Comparison of ENCODE assay signal across 8 cellular contexts in genomic region chr17:2030779-2031163, GRCh38. TPM values are rescaled to one million over a fixed set of nuclear protein-coding genes. Genes with fewer than 3 reads are reported as not detected.
A peak's percentile ranks its signal among the peaks of the same experiment; 100 is the strongest.
DNase-seq lines count a peak whose midpoint lies in the region; ATAC-seq, FAIRE-seq and TF ChIP-seq lines count a peak whose summit lies in the region.

No MANE protein-coding gene starts in this region.

- H3K79me2 ChIP-seq in K562 (ENCODE audit: control insufficient read depth, insufficient read depth, low read length) = peaks cover 16% of the 10 kb centered on the region

- peaks cover 23% of the 10 kb centered on the region for H3K4me1 Mint-ChIP-seq in memory B cell

- H3K27ac Mint-ChIP-seq in memory B cell = peak overlapping the region; percentile 87

- ATAC-seq in K562 (no peak), memory B cell (ENCODE audit: low read depth) (peak; percentile 1), HG03095 (IDR thresholded peaks at IDR 0.05; ENCODE audit: unreplicated experiment) (no peak), GM18907 (IDR thresholded peaks at IDR 0.05; ENCODE audit: unreplicated experiment) (no peak)

- H3K9me3 Mint-ChIP-seq in memory B cell = no peaks in the 10 kb centered on the region

- FAIRE-seq in K562 (lab: Jason Lieb, UNC) = peak; percentile 99

- peak overlapping the region; percentile 71 to 84; a peak in 3 of 4 replicates for H3K9ac ChIP-seq in K562 (ENCODE audit: insufficient read depth in 1 of 2, low read depth in 2 of 2, low read length in 2 of 2)

- TF ChIP-seq RAD21 in K562 (CRISPR knock-in tag; conservative IDR thresholded peaks at IDR 0.05 in 1 of 2, IDR thresholded peaks at IDR 0.05 in 1 of 2) = peak; percentile 46 to 69

- TSS peak; percentile 75 for BruUV-seq in K562 (replicated peaks; lab: Mats Ljungman, UMichigan)

- TF ChIP-seq CTCF in HL-60 (IDR thresholded peaks at IDR 0.05; ENCODE audit: insufficient read depth, low read length) (peak; percentile 25), K562 (IDR thresholded peaks at IDR 0.05 in 2 of 3, conservative IDR thresholded peaks at IDR 0.05 in 1 of 3; ENCODE audit: insufficient read depth in 2 of 3, low read depth in 1 of 3, low read length in 3 of 3) (peak; percentile 61 to 77 (median 66); a peak in 5 of 6 replicates), tibial nerve (IDR thresholded peaks at IDR 0.05) (peak in 2 of 5 experiments; percentile 27 to 34)

- peaks cover 8 to 26% of the 10 kb centered on the region in 2 experiments; a peak in 4 of 5 replicates for H3K4me1 ChIP-seq in K562 (replicated peaks in 1 of 2; ENCODE audit: control insufficient read depth in 2 of 2, insufficient read depth in 2 of 2, low read length in 2 of 2)
- peaks cover 0 to 53% (median 16%) of the 10 kb centered on the region in 4 donors for H3K4me1 ChIP-seq in tibial nerve

- 0 out of 2 replicates have a peak, but pooled peaks cover 2% of the 10 kb centered on the region for H4K20me1 ChIP-seq in K562 (replicated peaks; ENCODE audit: control insufficient read depth, insufficient read depth, low read length)

- DNase-seq in GM04504 (ENCODE audit: low read depth) = peak; percentile 81
- no peak for DNase-seq in HL-60 (ENCODE audit: low read depth in 1 of 2, low spot score in 1 of 2)
- peak in 3 of 4 experiments; percentile 64 to 88 (median 64) for DNase-seq in K562 (ENCODE audit: extremely low read depth in 1 of 4, low spot score in 3 of 4)
- DNase-seq in memory B cell (ENCODE audit: low spot score in 2 of 2) = no peak
- DNase-seq in tibial nerve (ENCODE audit: low spot score in 2 of 2) = no peak
- no peak for DNase-seq in NCI-H1436 treated with DMSO at 0.1 percent for 48 hours (lab: John Stamatoyannopoulos, UW)

- H3K36me3 ChIP-seq in K562 (ENCODE audit: control insufficient read depth, insufficient read depth, low read length) (peaks cover 8% of the 10 kb centered on the region; the same call in 1 of the 3 replicates), tibial nerve (peaks cover 0 to 22% (median 0%) of the 10 kb centered on the region in 3 donors)

- no peaks in the 10 kb centered on the region for H3K9me1 ChIP-seq in K562 (ENCODE audit: control insufficient read depth, insufficient read depth, low read length)

- 8% methylated on average over 10 of the region's 10 CpGs for WGBS in K562 (ENCODE audit: insufficient coverage, low coverage, missing lambda C conversion rate)
- WGBS in tibial nerve, 2 donors = 17 to 23% methylated on average over 7 to 8 of the region's 10 CpGs

- TF ChIP-seq POLR2A in K562 (conservative IDR thresholded peaks at IDR 0.05) (no peak), tibial nerve (IDR thresholded peaks at IDR 0.05) (no peak)

- TF ChIP-seq EP300 in K562 (IDR thresholded peaks at IDR 0.05; ENCODE audit: low read length) (no peak), tibial nerve (IDR thresholded peaks at IDR 0.05) (no peak)

- peak overlapping the region; percentile 97 for H3K4me3 ChIP-seq in HL-60 (replicated peaks; ENCODE audit: insufficient read depth, low read length)
- H3K4me3 ChIP-seq in K562 = peak overlapping the region; percentile 85
- peak overlapping the region; percentile 70 to 99 (median 93) for H3K4me3 ChIP-seq in tibial nerve

- peaks cover 4% of the 10 kb centered on the region for H3K27me3 ChIP-seq in HL-60 (ENCODE audit: insufficient read depth, poor library complexity, severe bottlenecking)
- H3K27me3 ChIP-seq in K562 (ENCODE audit: control insufficient read depth in 2 of 2, insufficient read depth in 2 of 2, low read length in 2 of 2) = peaks cover 0 to 6% of the 10 kb centered on the region in 2 experiments; a peak in 1 of 5 replicates
- peaks cover 0 to 26% of the 10 kb centered on the region in 2 donors for H3K27me3 ChIP-seq in tibial nerve

- POLR2A ChIA-PET in K562 (lab: Yijun Ruan, JAX) = interaction anchor here (1.1 kb wide), 1 partner anchor 214 kb away, joined by 3 read pairs; no protein-coding TSS in a partner anchor

- H3K27ac ChIP-seq in HL-60 (replicated peaks) (no peak overlapping the region), K562 (ENCODE audit: extremely low read depth, low read depth, low read length) (peak overlapping the region; percentile 62; the same call in 2 of the 3 replicates), tibial nerve (peak overlapping the region in 1 of 4 donors; percentile 78)

- peaks cover 2% of the 10 kb centered on the region for H3K36me3 Mint-ChIP-seq in memory B cell

- intact Hi-C loops in K562 (cut with micrococcal nuclease) = loop anchor here (2.0 to 5.0 kb wide), 2 partner anchors 122 to 313 kb away; no protein-coding TSS in a partner anchor

- H3K4me3 Mint-ChIP-seq in memory B cell = peak overlapping the region; percentile 95

- H3K4me2 ChIP-seq in K562 (ENCODE audit: insufficient read depth, low read length) = peak overlapping the region; percentile 98

- in situ Hi-C loops in K562 (cut with MboI) = loop anchor here (5.0 to 10.0 kb wide), 2 partner anchors 123 to 316 kb away; partner anchors contain the start of gene TLCD2

- peak overlapping the region; percentile 34; the same call in 1 of the 2 replicates for H2AFZ ChIP-seq in K562 (ENCODE audit: low read depth, low read length)

- H3K9me3 ChIP-seq in K562 (replicated peaks; ENCODE audit: control insufficient read depth, insufficient read depth, low read depth, low read length) = no peaks in the 10 kb centered on the region
- no peaks in the 10 kb centered on the region for H3K9me3 ChIP-seq in tibial nerve

- H3K27me3 Mint-ChIP-seq in memory B cell = peaks cover 13% of the 10 kb centered on the region

- CTCF ChIA-PET in K562 (lab: Yijun Ruan, JAX; ENCODE audit: low intra/inter-chr PET ratio) = interaction anchor here (2.0 kb wide), 1 partner anchor 122 kb away, joined by 6 read pairs; no protein-coding TSS in a partner anchor

RNA-seq across cellular contexts. Expression of gene DPH1, which starts 0.8 kb away (rescaled TPM):
- 67.2 and 189 TPM in 2 replicates for total RNA-seq in K562 (2011; cell fraction: chromatin; rRNA removed; ENCODE audit: low replicate concordance)
- total RNA-seq in K562 (2011; cell fraction: nucleolus; rRNA removed) = 122 and 130 TPM in 2 replicates
- total RNA-seq in K562 (2011; cell fraction: nucleoplasm; rRNA removed) = 90.6 and 92.5 TPM in 2 replicates
- 30.9 and 34.7 TPM in 2 replicates for total RNA-seq in K562 (2014; rRNA removed)
- 19.3 and 19.7 TPM in 2 replicates for total RNA-seq in K562 (2014; rRNA removed; fragmentation: Illumina TruSeq; extraction: Trizol)
- total RNA-seq in K562 (2015; rRNA removed; fragmentation: Illumina TruSeq; extraction: Trizol) = 17.7 and 19.7 TPM in 2 replicates
- 33.0 and 40.6 TPM in 2 replicates for total RNA-seq in K562 (2021)
- polyA plus RNA-seq in K562 (2011; rRNA removed) = 20.2 and 39.1 TPM in 2 replicates
- 35.7 and 48.3 TPM in 2 replicates for polyA plus RNA-seq in K562 (2011; cell fraction: cytosol; rRNA removed)
- 121 and 164 TPM in 2 replicates for polyA plus RNA-seq in K562 (2011; cell fraction: nucleus; rRNA removed)
- polyA plus RNA-seq in K562 (2012) = 23.5 and 23.7 TPM in 2 replicates
- polyA plus RNA-seq in K562 (2014; fragmentation: Illumina TruSeq; extraction: Trizol) = 28.7 and 31.0 TPM in 2 replicates
- polyA plus RNA-seq in K562 (2014; fragmentation: Nextera tagmentation; extraction: Ambion mirVana) = under 1 TPM; 0.42 to 0.94 TPM
- 30.1 and 30.5 TPM in 2 replicates for polyA plus RNA-seq in K562 (2014; rRNA removed)
- 17.2 and 19.4 TPM in 2 replicates for polyA minus RNA-seq in K562 (2011; rRNA and poly(A)+ RNA removed)
- 27.1 and 28.2 TPM in 2 replicates for polyA minus RNA-seq in K562 (2011; cell fraction: cytosol; rRNA and poly(A)+ RNA removed)
- polyA minus RNA-seq in K562 (2011; cell fraction: nucleus; rRNA and poly(A)+ RNA removed) = 30.3 and 42.9 TPM in 2 replicates
- 100 to 1,000 TPM in 1 of 4 donors, 10 to 100 TPM in 3; 56.3 to 137 (median 63.9) TPM for total RNA-seq in tibial nerve

RNA-seq across cellular contexts. Expression of gene RTN4RL1, which starts 5.6 kb away (rescaled TPM):
- total RNA-seq in K562 (2011; cell fraction: chromatin; rRNA removed; ENCODE audit: low replicate concordance) = 0.30 TPM in 1 of 2 replicates, not detected in the other
- 0.13 and 0.50 TPM in 2 replicates for total RNA-seq in K562 (2011; cell fraction: nucleolus; rRNA removed)
- 0.07 TPM in 1 of 2 replicates, not detected in the other for total RNA-seq in K562 (2011; cell fraction: nucleoplasm; rRNA removed)
- total RNA-seq in K562 (2014; rRNA removed) (0.05 and 0.12 TPM in 2 replicates), K562 (2014; rRNA removed; fragmentation: Illumina TruSeq; extraction: Trizol) (not detected in 2 replicates), K562 (2015; rRNA removed; fragmentation: Illumina TruSeq; extraction: Trizol) (0.04 TPM in 2 replicates), K562 (2021) (0.04 and 0.07 TPM in 2 replicates), tibial nerve (10 to 100 TPM in 1 of 4 donors, 1 to 10 TPM in 3; 7.3 to 12.6 (median 7.8) TPM)
- polyA plus RNA-seq in K562 (2011; rRNA removed) (0.06 and 0.58 TPM in 2 replicates), K562 (2014; fragmentation: Illumina TruSeq; extraction: Trizol) (not detected in 2 replicates), K562 (2014; fragmentation: Nextera tagmentation; extraction: Ambion mirVana) (not detected), K562 (2014; rRNA removed) (not detected in 2 replicates)
- 0.25 and 0.58 TPM in 2 replicates for polyA plus RNA-seq in K562 (2011; cell fraction: cytosol; rRNA removed)
- polyA plus RNA-seq in K562 (2011; cell fraction: nucleus; rRNA removed) = 0.09 and 0.24 TPM in 2 replicates
- 0.06 and 0.08 TPM in 2 replicates for polyA plus RNA-seq in K562 (2012)
- 0.27 TPM in 1 of 2 replicates, not detected in the other for polyA minus RNA-seq in K562 (2011; rRNA and poly(A)+ RNA removed)
- polyA minus RNA-seq in K562 (2011; cell fraction: cytosol; rRNA and poly(A)+ RNA removed) = 0.82 TPM in 1 of 2 replicates, not detected in the other
- polyA minus RNA-seq in K562 (2011; cell fraction: nucleus; rRNA and poly(A)+ RNA removed) = 0.13 and 0.33 TPM in 2 replicates

RNA-seq across cellular contexts. Expression of gene OVCA2, which starts 11.1 kb away (rescaled TPM):
- 1.6 and 4.6 TPM in 2 replicates for total RNA-seq in K562 (2011; cell fraction: chromatin; rRNA removed; ENCODE audit: low replicate concordance)
- total RNA-seq in K562 (2011; cell fraction: nucleolus; rRNA removed) = 6.6 and 9.8 TPM in 2 replicates
- total RNA-seq in K562 (2011; cell fraction: nucleoplasm; rRNA removed) = 0.69 and 4.2 TPM in 2 replicates
- total RNA-seq in K562 (2014; rRNA removed) = 21.6 and 23.7 TPM in 2 replicates
- total RNA-seq in K562 (2014; rRNA removed; fragmentation: Illumina TruSeq; extraction: Trizol) = 9.7 and 12.2 TPM in 2 replicates
- 12.2 and 14.1 TPM in 2 replicates for total RNA-seq in K562 (2015; rRNA removed; fragmentation: Illumina TruSeq; extraction: Trizol)
- total RNA-seq in K562 (2021) = 15.6 and 21.1 TPM in 2 replicates
- polyA plus RNA-seq in K562 (2011; rRNA removed) = 14.1 and 17.1 TPM in 2 replicates
- 17.7 and 39.3 TPM in 2 replicates for polyA plus RNA-seq in K562 (2011; cell fraction: cytosol; rRNA removed)
- polyA plus RNA-seq in K562 (2011; cell fraction: nucleus; rRNA removed) = 5.4 and 6.8 TPM in 2 replicates
- 14.6 and 22.6 TPM in 2 replicates for polyA plus RNA-seq in K562 (2012)
- polyA plus RNA-seq in K562 (2014; fragmentation: Illumina TruSeq; extraction: Trizol) = 14.1 and 18.2 TPM in 2 replicates
- 1 to 10 TPM; 3.0 to 3.6 TPM for polyA plus RNA-seq in K562 (2014; fragmentation: Nextera tagmentation; extraction: Ambion mirVana)
- 19.7 and 23.4 TPM in 2 replicates for polyA plus RNA-seq in K562 (2014; rRNA removed)
- polyA minus RNA-seq in K562 (2011; rRNA and poly(A)+ RNA removed) = 6.3 and 8.5 TPM in 2 replicates
- 7.6 and 8.9 TPM in 2 replicates for polyA minus RNA-seq in K562 (2011; cell fraction: cytosol; rRNA and poly(A)+ RNA removed)
- 1.1 and 1.6 TPM in 2 replicates for polyA minus RNA-seq in K562 (2011; cell fraction: nucleus; rRNA and poly(A)+ RNA removed)
- total RNA-seq in tibial nerve = 10 to 100 TPM; 18.6 to 37.3 (median 35.0) TPM

RNA-seq across cellular contexts. Expression of gene HIC1, which starts 24.1 kb away (rescaled TPM):
- total RNA-seq in K562 (2011; cell fraction: chromatin; rRNA removed; ENCODE audit: low replicate concordance) = 2.6 and 5.4 TPM in 2 replicates
- 4.3 and 6.5 TPM in 2 replicates for total RNA-seq in K562 (2011; cell fraction: nucleolus; rRNA removed)
- 2.3 and 2.4 TPM in 2 replicates for total RNA-seq in K562 (2011; cell fraction: nucleoplasm; rRNA removed)
- 1.9 and 2.8 TPM in 2 replicates for total RNA-seq in K562 (2014; rRNA removed)
- 0.13 and 0.18 TPM in 2 replicates for total RNA-seq in K562 (2014; rRNA removed; fragmentation: Illumina TruSeq; extraction: Trizol)
- 0.18 and 0.41 TPM in 2 replicates for total RNA-seq in K562 (2015; rRNA removed; fragmentation: Illumina TruSeq; extraction: Trizol)
- 2.3 and 2.5 TPM in 2 replicates for total RNA-seq in K562 (2021)
- 0.53 and 0.64 TPM in 2 replicates for polyA plus RNA-seq in K562 (2011; rRNA removed)
- 0.93 and 4.2 TPM in 2 replicates for polyA plus RNA-seq in K562 (2011; cell fraction: cytosol; rRNA removed)
- polyA plus RNA-seq in K562 (2011; cell fraction: nucleus; rRNA removed) = 2.7 and 7.9 TPM in 2 replicates
- 0.80 and 0.95 TPM in 2 replicates for polyA plus RNA-seq in K562 (2012)
- polyA plus RNA-seq in K562 (2014; fragmentation: Illumina TruSeq; extraction: Trizol) = 0.12 and 0.35 TPM in 2 replicates
- polyA plus RNA-seq in K562 (2014; fragmentation: Nextera tagmentation; extraction: Ambion mirVana) = under 1 TPM; 0.01 to 0.03 TPM
- polyA plus RNA-seq in K562 (2014; rRNA removed) = 1.4 and 2.3 TPM in 2 replicates
- polyA minus RNA-seq in K562 (2011; rRNA and poly(A)+ RNA removed) = 0.21 and 0.46 TPM in 2 replicates
- 1.5 and 2.1 TPM in 2 replicates for polyA minus RNA-seq in K562 (2011; cell fraction: cytosol; rRNA and poly(A)+ RNA removed)
- 2.6 and 2.7 TPM in 2 replicates for polyA minus RNA-seq in K562 (2011; cell fraction: nucleus; rRNA and poly(A)+ RNA removed)
- 10 to 100 TPM; 27.6 to 64.7 (median 50.0) TPM for total RNA-seq in tibial nerve

Comparison
In these comparisons a context has a peak if more than half of its experiments do, and no peak if none do; other contexts are left out.
1. DNase-seq: peak in GM04504 (single experiment) and K562 (3 of 4); none in HL-60 (0 of 2), memory B cell (0 of 2), tibial nerve (0 of 2) and NCI-H1436 treated with DMSO at 0.1 percent for 48 hours (single experiment).
2. RNA of gene RTN4RL1, which starts 5.6 kb away (total RNA-seq): 7.3 to 12.6 TPM in tibial nerve; 0.04 to 0.50 TPM in K562; every median in the first group is over 4 times any median in the second.
3. Peak in every context shown above with its lines, with median percentiles within 50 percentile points of each other: H3K4me3 ChIP-seq.